17 cellular contexts compared by ENCODE assay signal in genomic region chr16:54331241-54332002, GRCh38. TPM values are rescaled to one million over a fixed set of nuclear protein-coding genes. Genes with fewer than 3 reads are reported as not detected.
DNase-seq lines count a peak whose midpoint lies in the region; ATAC-seq, FAIRE-seq and TF ChIP-seq lines count a peak whose summit lies in the region.
"Had no signal": no experiment of that assay in that cellular context is flagged by ENCODE, and none has a peak within 500 bp of the region (broad histone marks: within the 10 kb centered on the region; RNA-seq: fewer than 3 reads in every experiment).

No MANE protein-coding gene starts in this region.

- peaks cover 7% of the 10 kb centered on the region for H3K4me1 Mint-ChIP-seq in glutamatergic neuron (ENCODE audit: low read depth, unreplicated experiment)
- H3K4me1 Mint-ChIP-seq: CD8-positive, alpha-beta memory T cell had no signal

- FAIRE-seq in HepG2 (lab: Jason Lieb, UNC): no peak
- FAIRE-seq in H54 (lab: Jason Lieb, UNC): no peak
- FAIRE-seq: G401.6 had no signal

- H3K27ac Mint-ChIP-seq in glutamatergic neuron (ENCODE audit: unreplicated experiment): no peak overlapping the region
- H3K27ac Mint-ChIP-seq: CD8-positive, alpha-beta memory T cell had no signal

- TF ChIP-seq RAD21 in HepG2 (CRISPR knock-in tag; IDR thresholded peaks at IDR 0.05): no peak

- H3K56ac ChIP-seq in mesendoderm (ENCODE audit: low read length): no peak overlapping the region

- no peak overlapping the region for H3K4me3 Mint-ChIP-seq in glutamatergic neuron (ENCODE audit: unreplicated experiment)
- H3K4me3 Mint-ChIP-seq: CD8-positive, alpha-beta memory T cell had no signal

- ATAC-seq in HepG2: no peak
- no peak for ATAC-seq in right lobe of liver
- ATAC-seq in GM21619 (IDR thresholded peaks at IDR 0.05; ENCODE audit: unreplicated experiment): no peak

- CTCF ChIA-PET in HepG2 (lab: Yijun Ruan, JAX; ENCODE audit: low intra/inter-chr PET ratio, low total read pairs): no interaction called here

- no peaks in the 10 kb centered on the region for H3K9me3 Mint-ChIP-seq in glutamatergic neuron (ENCODE audit: unreplicated experiment)
- H3K9me3 Mint-ChIP-seq: CD8-positive, alpha-beta memory T cell had no signal

- POLR2A ChIA-PET in HepG2 (lab: Yijun Ruan, JAX): no interaction called here

- no peak overlapping the region for H3K23ac ChIP-seq in mesendoderm (ENCODE audit: low read length)

- peaks cover 4% of the 10 kb centered on the region for H3K27me3 Mint-ChIP-seq in glutamatergic neuron (ENCODE audit: unreplicated experiment)

- H2AK5ac ChIP-seq in mesendoderm (ENCODE audit: low read length): no peak overlapping the region

- no peaks in the 10 kb centered on the region for H3K79me1 ChIP-seq in mesendoderm (ENCODE audit: low read length)

- no peaks in the 10 kb centered on the region for H3K9me3 ChIP-seq in HepG2 (ENCODE audit: low read length)
- no peaks in the 10 kb centered on the region for H3K9me3 ChIP-seq in right lobe of liver
- no peaks in the 10 kb centered on the region for H3K9me3 ChIP-seq in BE2C
- H3K9me3 ChIP-seq: BLaER1 treated with 17β-estradiol and CSF1 and Interleukin-3, amounts not matched to agents 10 nM and 100 nM had no signal

- no peak overlapping the region for H3K4me2 ChIP-seq in HepG2 (ENCODE audit: low read depth, low read length)
- H3K4me2 ChIP-seq in mesendoderm (ENCODE audit: low read length): no peak overlapping the region
- H3K4me2 ChIP-seq: BLaER1 treated with 17β-estradiol and CSF1 and Interleukin-3, amounts not matched to agents 10 nM and 100 nM had no signal

- no peak overlapping the region for H4K5ac ChIP-seq in mesendoderm (ENCODE audit: low read length)

- H3K4me1 ChIP-seq in HepG2 (ENCODE audit: insufficient read depth, low read length) (no peaks in the 10 kb centered on the region), right lobe of liver (no peaks in the 10 kb centered on the region), mesendoderm (ENCODE audit: control insufficient read depth, low read depth, low read length) (peaks cover 12% of the 10 kb centered on the region), BE2C (no peaks in the 10 kb centered on the region)

- intact Hi-C loops in HepG2 (cut with micrococcal nuclease; ENCODE audit: unreplicated experiment) (no loop called here), right lobe of liver (cut with DNase I) (no loop called here)

- TF ChIP-seq POLR2A in HepG2 (IDR thresholded peaks at IDR 0.05; ENCODE audit: insufficient read depth in 1 of 2, low read depth in 2 of 2, low read length in 2 of 2): no peak
- TF ChIP-seq POLR2A in right lobe of liver (IDR thresholded peaks at IDR 0.05): no peak
- TF ChIP-seq POLR2A in H54 (IDR thresholded peaks at IDR 0.05; ENCODE audit: low read depth, low read length): no peak

- H3K27ac ChIP-seq in HepG2 (ENCODE audit: extremely low read length, insufficient read depth, low read length) (no peak overlapping the region), right lobe of liver (no peak overlapping the region), mesendoderm (ENCODE audit: low read depth, low read length) (peak overlapping the region; percentile 49)
- H3K27ac ChIP-seq: BLaER1 treated with 17β-estradiol and CSF1 and Interleukin-3, amounts not matched to agents 10 nM and 100 nM; GM23248 had no signal

- H3K9ac ChIP-seq in HepG2 (ENCODE audit: insufficient read depth, low read depth, low read length): no peak overlapping the region
- no peak overlapping the region for H3K9ac ChIP-seq in mesendoderm (ENCODE audit: low read length)
- H3K9ac ChIP-seq: BLaER1 treated with 17β-estradiol and CSF1 and Interleukin-3, amounts not matched to agents 10 nM and 100 nM; GM23248 had no signal

- no peak overlapping the region for H2BK15ac ChIP-seq in mesendoderm (replicated peaks; ENCODE audit: low read depth)

- H2BK5ac ChIP-seq in mesendoderm (ENCODE audit: low read length): no peak overlapping the region

- H4K20me1 ChIP-seq in HepG2 (ENCODE audit: insufficient read depth, low read length): no peaks in the 10 kb centered on the region
- H4K20me1 ChIP-seq: BLaER1 treated with 17β-estradiol and CSF1 and Interleukin-3, amounts not matched to agents 10 nM and 100 nM had no signal

- H3K4ac ChIP-seq in mesendoderm (ENCODE audit: low read depth, low read length): no peak overlapping the region

- H4K8ac ChIP-seq in mesendoderm (ENCODE audit: low read depth, low read length): no peak overlapping the region

- H3K36me3 ChIP-seq in HepG2 (replicated peaks in 1 of 2; ENCODE audit: control insufficient read depth in 1 of 2, insufficient read depth in 2 of 2, low read length in 2 of 2) (no peaks in the 10 kb centered on the region), right lobe of liver (no peaks in the 10 kb centered on the region), mesendoderm (ENCODE audit: control insufficient read depth, insufficient read depth, low read length) (no peaks in the 10 kb centered on the region), BE2C (no peaks in the 10 kb centered on the region)
- H3K36me3 ChIP-seq: BLaER1 treated with 17β-estradiol and CSF1 and Interleukin-3, amounts not matched to agents 10 nM and 100 nM had no signal

- no peak overlapping the region for H2BK120ac ChIP-seq in mesendoderm (ENCODE audit: low read depth, low read length)

- H3K4me3 ChIP-seq in HepG2 (replicated peaks in 1 of 3; ENCODE audit: insufficient read depth in 1 of 3, low read depth in 2 of 3, low read length in 3 of 3) (no peak overlapping the region), right lobe of liver (no peak overlapping the region), mesendoderm (ENCODE audit: low read length) (no peak overlapping the region), BE2C (ENCODE audit: low read depth, low read length) (no peak overlapping the region)
- H3K4me3 ChIP-seq: BLaER1 treated with 17β-estradiol and CSF1 and Interleukin-3, amounts not matched to agents 10 nM and 100 nM; GM23248 had no signal

- H2AFZ ChIP-seq in HepG2 (ENCODE audit: low read length): no peak overlapping the region
- H2AFZ ChIP-seq: GM23248 had no signal

- no peak for TF ChIP-seq EP300 in HepG2 (IDR thresholded peaks at IDR 0.05; ENCODE audit: low read depth in 2 of 2, low read length in 2 of 2)
- TF ChIP-seq EP300 in HepG2 (CRISPR knock-in tag; IDR thresholded peaks at IDR 0.05; ENCODE audit: borderline replicate concordance): no peak

- WGBS in HepG2 (ENCODE audit: low lambda C conversion rate): 56% methylated on average over 7 of the region's 7 CpGs
- 35% methylated on average over 6 of the region's 7 CpGs for WGBS in right lobe of liver (ENCODE audit: insufficient coverage, low coverage, low lambda C conversion rate, missing lambda C conversion rate)
- no CpG with 5 or more reads among the region's 7 CpGs for WGBS in mesendoderm (ENCODE audit: extremely low coverage, insufficient coverage, low lambda C conversion rate)

- H3K27me3 ChIP-seq in HepG2 (ENCODE audit: control insufficient read depth in 1 of 2, insufficient read depth in 2 of 2, low read length in 2 of 2) (peaks cover 8 to 33% of the 10 kb centered on the region in 2 experiments), right lobe of liver (no peaks in the 10 kb centered on the region), mesendoderm (ENCODE audit: insufficient read depth, low read length, poor library complexity) (no peaks in the 10 kb centered on the region), BE2C (peaks cover 6% of the 10 kb centered on the region)
- H3K27me3 ChIP-seq: BLaER1 treated with 17β-estradiol and CSF1 and Interleukin-3, amounts not matched to agents 10 nM and 100 nM had no signal

- BruUV-seq in HepG2 (replicated peaks; lab: Mats Ljungman, UMichigan): no TSS peak

- H3K36me3 Mint-ChIP-seq in glutamatergic neuron (ENCODE audit: unreplicated experiment): no peaks in the 10 kb centered on the region
- H3K36me3 Mint-ChIP-seq: CD8-positive, alpha-beta memory T cell had no signal

- H3K79me2 ChIP-seq in HepG2 (ENCODE audit: insufficient read depth, low read length) (no peaks in the 10 kb centered on the region), mesendoderm (ENCODE audit: control insufficient read depth, insufficient read depth, low read length) (no peaks in the 10 kb centered on the region)

- DNase-seq in HepG2 (ENCODE audit: low spot score): no peak
- DNase-seq in right lobe of liver: no peak
- DNase-seq in glutamatergic neuron: peak; percentile 58
- DNase-seq in mesendoderm: peak; percentile 95
- DNase-seq in BE2C: no peak
- no peak for DNase-seq in D341Med (ENCODE audit: low spot score)
- no peak for DNase-seq in H54 (ENCODE audit: insufficient read length, low spot score)
- DNase-seq: CD8-positive, alpha-beta memory T cell; DMS79 treated with DMSO at 0.1 percent for 48 hours; GM23248; NCI-H1417; NCI-H2029 treated with DMSO at 0.1 percent for 48 hours; NCI-H510A treated with DMSO at 0.1 percent for 48 hours; NCI-H82 had no signal

- no peak overlapping the region for H3K18ac ChIP-seq in mesendoderm (ENCODE audit: low read length)

- in situ Hi-C loops in HepG2 (cut with HindIII; ENCODE audit: extremely low pct_ligation_motif_present, low pct_unique_long_range_greater_than_20kb): no loop called here

- TF ChIP-seq CTCF in HepG2 (CRISPR knock-in tag; IDR thresholded peaks at IDR 0.05): no peak
- no peak for TF ChIP-seq CTCF in right lobe of liver (IDR thresholded peaks at IDR 0.05)
- no peak for TF ChIP-seq CTCF in glutamatergic neuron (IDR thresholded peaks at IDR 0.05; ENCODE audit: partially characterized antibody, unreplicated experiment)
- no peak for TF ChIP-seq CTCF in BE2C (IDR thresholded peaks at IDR 0.05; ENCODE audit: low read depth, low read length)

RNA-seq across cellular contexts. Expression of gene IRX3, which starts 44.8 kb away (rescaled TPM):
- total RNA-seq in HepG2 (2016; rRNA removed; fragmentation: Illumina TruSeq; extraction: Trizol) (10.0 and 16.4 TPM in 2 replicates), right lobe of liver (1 to 10 TPM in 1 of 6 experiments, under 1 TPM in 5; 0.25 to 1.3 (median 0.61) TPM), glutamatergic neuron (ENCODE audit: unreplicated experiment) (13.0 TPM)
- total RNA-seq in HepG2 (2016; cell fraction: cytosol; rRNA removed; fragmentation: Illumina TruSeq; extraction: Trizol; ENCODE audit: low read depth): 6.5 and 10.3 TPM in 2 replicates
- 9.4 and 16.4 TPM in 2 replicates for total RNA-seq in HepG2 (2016; cell fraction: insoluble cytoplasmic fraction; rRNA removed; fragmentation: Illumina TruSeq; extraction: Trizol)
- total RNA-seq in HepG2 (2016; cell fraction: membrane; rRNA removed; fragmentation: Illumina TruSeq; extraction: Trizol): 11.6 and 16.3 TPM in 2 replicates
- total RNA-seq in HepG2 (2016; cell fraction: nucleus; rRNA removed; fragmentation: Illumina TruSeq; extraction: Trizol): 7.9 TPM in 2 replicates
- polyA plus RNA-seq in HepG2 (2011; rRNA removed): 9.2 and 11.5 TPM in 2 replicates
- 8.9 and 15.1 TPM in 2 replicates for polyA plus RNA-seq in HepG2 (2011; cell fraction: cytosol; rRNA removed)
- polyA plus RNA-seq in HepG2 (2011; cell fraction: nucleus; rRNA removed): 24.5 and 27.5 TPM in 2 replicates
- 17.0 and 17.3 TPM in 2 replicates for polyA plus RNA-seq in HepG2 (2012)
- polyA plus RNA-seq in HepG2 (2016; cell fraction: cytosol; fragmentation: Illumina TruSeq; extraction: Trizol; ENCODE audit: low read depth): 8.2 and 10.6 TPM in 2 replicates
- polyA plus RNA-seq in HepG2 (2016; cell fraction: insoluble cytoplasmic fraction; fragmentation: Illumina TruSeq; extraction: Trizol; ENCODE audit: low read depth): 24.9 and 27.8 TPM in 2 replicates
- 13.8 and 17.4 TPM in 2 replicates for polyA plus RNA-seq in HepG2 (2016; cell fraction: membrane; fragmentation: Illumina TruSeq; extraction: Trizol; ENCODE audit: low read depth)
- polyA plus RNA-seq in HepG2 (2016; cell fraction: nucleus; fragmentation: Illumina TruSeq; extraction: Trizol; ENCODE audit: insufficient read depth, low read depth): 19.5 and 21.3 TPM in 2 replicates
- 3.2 and 12.8 TPM in 2 replicates for polyA minus RNA-seq in HepG2 (2011; rRNA and poly(A)+ RNA removed; ENCODE audit: low replicate concordance)
- 11.8 and 14.5 TPM in 2 replicates for polyA minus RNA-seq in HepG2 (2011; cell fraction: cytosol; rRNA and poly(A)+ RNA removed)
- polyA minus RNA-seq in HepG2 (2011; cell fraction: nucleus; rRNA and poly(A)+ RNA removed): 11.8 and 12.5 TPM in 2 replicates
- 1.6 TPM for polyA plus RNA-seq in mesendoderm (2013, experiment 1 of 2)
- 2.3 TPM for polyA plus RNA-seq in mesendoderm (2013, experiment 2 of 2)
- 0.82 TPM for polyA plus RNA-seq in BE2C (2012; ENCODE audit: insufficient read depth, insufficient read length, low read depth)
- total RNA-seq: CD8-positive, alpha-beta memory T cell had no signal
- polyA plus RNA-seq: CD8-positive, alpha-beta memory T cell had no signal

Comparison
In these comparisons a context has a peak if more than half of its experiments do, and no peak if none do; other contexts are left out.
1. DNase-seq: peak in glutamatergic neuron (single experiment) and mesendoderm (single experiment); none in HepG2 (single experiment), right lobe of liver (0 of 3), BE2C (single experiment), D341Med (single experiment) and H54 (single experiment).